7 cellular contexts compared by ENCODE assay signal in genomic region chr12:217029-217428, GRCh38. TPM values are rescaled to one million over a fixed set of nuclear protein-coding genes. Genes with fewer than 3 reads are reported as not detected.
"Had no signal": no experiment of that assay in that cellular context is flagged by ENCODE, and none has a peak within 500 bp of the region (broad histone marks: within the 10 kb centered on the region; RNA-seq: fewer than 3 reads in every experiment).

No MANE protein-coding gene starts in this region.

RNA-seq across cellular contexts. Expression of gene SLC6A12, which starts 3.1 kb away (rescaled TPM):
- total RNA-seq: osteocyte, pulmonary artery endothelial cell had no signal
- polyA plus RNA-seq: naive thymus-derived CD4-positive, alpha-beta T cell; smooth muscle cell had no signal

RNA-seq across cellular contexts. Expression of gene SLC6A13, which starts 45.6 kb away (rescaled TPM):
- total RNA-seq: posterior vena cava, pulmonary artery endothelial cell, suprapubic skin, transverse colon had no signal
- polyA plus RNA-seq: naive thymus-derived CD4-positive, alpha-beta T cell had no signal
